27 cellular contexts compared by ENCODE assay signal in genomic region chr19:29952127-29952526, GRCh38. TPM values are rescaled to one million over a fixed set of nuclear protein-coding genes. Genes with fewer than 3 reads are reported as not detected.
DNase-seq lines count a peak whose midpoint lies in the region; ATAC-seq, FAIRE-seq and TF ChIP-seq lines count a peak whose summit lies in the region.
"Had no signal": no experiment of that assay in that cellular context is flagged by ENCODE, and none has a peak within 500 bp of the region (broad histone marks: within the 10 kb centered on the region; RNA-seq: fewer than 3 reads in every experiment).

No MANE protein-coding gene starts in this region.

- DNase-seq in A549 (ENCODE audit: low read depth in 1 of 2, low spot score in 1 of 2) (no peak), D721Med (ENCODE audit: insufficient read length, low spot score) (no peak), WERI-Rb-1 (no peak), epithelial cell of esophagus (ENCODE audit: low read depth) (peak; percentile 38)
- DNase-seq in stimulated activated CD4-positive, alpha-beta T cell treated with anti-CD3 and anti-CD28 coated beads, Interleukin-4, amount 100 ng/mL, for 1 hour = no peak
- DNase-seq: activated CD4-positive, alpha-beta T cell treated with anti-CD3 and anti-CD28 coated beads, Interleukin-2, amount 10 ng/mL, durations not matched to agents 7 days and 5 days; amygdala; CD4-positive, CD25-positive, alpha-beta regulatory T cell; foreskin keratinocyte; GDM1; hypothalamus; kidney; lower lobe of right lung; NCI-H1092; NCI-H187 treated with DMSO at 0.1 percent for 48 hours; NCI-H226; NCI-H748 treated with DMSO at 0.1 percent for 48 hours; Right ventricle myocardium superior; small intestine; stimulated activated CD4-positive, alpha-beta T cell treated with anti-CD3 and anti-CD28 coated beads, Interleukin-2, amount 100 ng/mL, for 24 hours; stimulated activated naive CD4-positive, alpha-beta T cell; testis had no signal

- no peak for ATAC-seq in A549
- ATAC-seq in GM21367 (IDR thresholded peaks at IDR 0.05; ENCODE audit: unreplicated experiment) = no peak
- ATAC-seq in HG02571 (IDR thresholded peaks at IDR 0.05; ENCODE audit: unreplicated experiment) = no peak
- ATAC-seq in GM18502 (IDR thresholded peaks at IDR 0.05; ENCODE audit: poor library complexity, unreplicated experiment) = no peak
- ATAC-seq: foreskin keratinocyte, lower lobe of right lung had no signal

- H3K27ac ChIP-seq in A549 (no peak overlapping the region), WERI-Rb-1 (peak overlapping the region; percentile 34)
- H3K27ac ChIP-seq: foreskin keratinocyte, lower lobe of right lung, testis, vagina had no signal

- H3K36me3 ChIP-seq in WERI-Rb-1 = peaks cover 7% of the 10 kb centered on the region
- H3K36me3 ChIP-seq: lower lobe of right lung, vagina had no signal

- POLR2A ChIA-PET in A549 (lab: Yijun Ruan, JAX) = no interaction called here

- TF ChIP-seq EP300 in A549 (IDR thresholded peaks at IDR 0.05) = no peak

- WGBS in A549 (ENCODE audit: missing lambda C conversion rate) = 93% methylated on average over 1 of the region's 1 CpG

- H3K4me2 ChIP-seq in A549 = no peak overlapping the region

- no peak for TF ChIP-seq RAD21 in A549 (conservative IDR thresholded peaks at IDR 0.05 in 1 of 2, IDR thresholded peaks at IDR 0.05 in 1 of 2)

- H3K4me3 ChIP-seq in A549 = no peak overlapping the region
- no peak overlapping the region for H3K4me3 ChIP-seq in WERI-Rb-1 (ENCODE audit: low read depth, low read length)
- H3K4me3 ChIP-seq in epithelial cell of esophagus (ENCODE audit: low read length) = no peak overlapping the region
- H3K4me3 ChIP-seq: lower lobe of right lung, testis, vagina had no signal

- H3K27me3 ChIP-seq in WERI-Rb-1 (ENCODE audit: insufficient read depth, low read depth, severe bottlenecking) = no peaks in the 10 kb centered on the region
- H3K27me3 ChIP-seq: foreskin keratinocyte, testis, vagina had no signal

- H3K4me1 ChIP-seq in A549 = peaks cover 29% of the 10 kb centered on the region
- H3K4me1 ChIP-seq: lower lobe of right lung, testis had no signal

- CTCF ChIA-PET in A549 (lab: Yijun Ruan, JAX) = interaction anchor here (1.0 kb wide), 1 partner anchor 25 kb away, joined by 3 read pairs; no protein-coding TSS in a partner anchor

- FAIRE-seq in A549 (lab: Jason Lieb, UNC) (no peak), D721Med (lab: Jason Lieb, UNC) (peak; percentile 92)
- FAIRE-seq: kidney, small intestine, TTC549 had no signal

- TF ChIP-seq CTCF in A549 (IDR thresholded peaks at IDR 0.05) (no peak), D721Med (IDR thresholded peaks at IDR 0.05; ENCODE audit: insufficient read depth, missing control alignments) (no peak), WERI-Rb-1 (IDR thresholded peaks at IDR 0.05; ENCODE audit: low read depth, low read length) (no peak), epithelial cell of esophagus (IDR thresholded peaks at IDR 0.05; ENCODE audit: insufficient read depth, low read depth, low read length, missing control alignments) (no peak)

- H3K9me3 ChIP-seq in A549 (no peaks in the 10 kb centered on the region), WERI-Rb-1 (ENCODE audit: severe bottlenecking) (no peaks in the 10 kb centered on the region)
- H3K9me3 ChIP-seq: lower lobe of right lung, testis, vagina had no signal

- no peak for TF ChIP-seq POLR2A in A549 (IDR thresholded peaks at IDR 0.05; ENCODE audit: low read length)

TF ChIP-seq in A549, 52 proteins besides CTCF, POLR2A, EP300 and RAD21:
- no peak for TF ChIP-seq JUN (IDR thresholded peaks at IDR 0.05)
- TF ChIP-seq MYC (IDR thresholded peaks at IDR 0.05; ENCODE audit: borderline replicate concordance, low read length) = 0 out of 2 replicates have a peak, but pooled peaks have one; percentile 16

RNA-seq across cellular contexts. Expression of gene URI1, which starts 10.1 kb away (rescaled TPM):
- 157 and 228 TPM in 2 replicates for polyA plus RNA-seq in A549 (2011; rRNA removed)
- polyA plus RNA-seq in A549 (2012; cell fraction: cytosol; rRNA removed) = 49.3 and 63.3 TPM in 2 replicates
- polyA plus RNA-seq in A549 (2012; cell fraction: nucleus; rRNA removed) = 13.8 and 26.8 TPM in 2 replicates
- polyA plus RNA-seq in A549 (2017; fragmentation: RNase III; extraction: RNeasy Plus Mini Kit Qiagen cat#74134 plus additional on column Dnase treatment) = 116 to 125 TPM (median 119 TPM) in 3 replicates
- 112 and 125 TPM in 2 replicates for polyA minus RNA-seq in A549 (2011; rRNA and poly(A)+ RNA removed)
